In the genomic region with DNA sequence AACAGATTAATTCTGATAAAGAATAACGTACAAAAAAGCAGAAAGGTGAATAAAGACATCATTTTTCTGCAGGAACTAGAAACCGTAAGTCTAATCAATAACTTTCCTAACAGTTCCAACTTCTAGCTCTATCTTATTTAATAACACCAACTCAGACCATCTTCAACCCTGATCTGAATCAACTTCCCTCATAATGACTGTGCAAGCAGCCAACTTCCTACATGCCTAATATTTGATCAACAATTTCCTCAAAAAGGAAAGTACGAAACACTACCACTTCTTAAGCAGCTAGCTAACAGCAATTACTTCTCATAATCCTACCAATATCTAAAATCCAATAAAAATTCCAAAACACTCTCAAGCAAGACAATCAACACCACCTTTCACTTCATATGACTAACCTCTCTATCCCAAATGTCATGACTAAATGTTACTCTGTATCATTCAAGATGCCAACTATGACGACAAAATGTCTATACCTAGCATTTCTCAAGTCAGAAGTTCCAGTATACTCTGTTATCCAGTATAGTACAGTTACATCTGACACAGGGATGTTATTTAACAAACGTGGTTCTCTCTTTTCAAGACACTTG, we compare ENCODE assay signal across 8 cellular contexts. TPM values are rescaled to one million over a fixed set of nuclear protein-coding genes. Genes with fewer than 3 reads are reported as not detected.
DNase-seq lines count a peak whose midpoint lies in the region; ATAC-seq and TF ChIP-seq lines count a peak whose summit lies in the region.

No MANE protein-coding gene starts in this region.

- H3K4me1 ChIP-seq in BLaER1 treated with 17β-estradiol and CSF1 and Interleukin-3, amounts not matched to agents 10 nM and 100 nM, result peaks cover 17 to 59% (median 27%) of the 10 kb centered on the region in 10 experiments
- peaks cover 20% of the 10 kb centered on the region for H3K4me1 ChIP-seq in HUES6 (ENCODE audit: control insufficient read depth, insufficient read depth, low read length)
- H3K4me1 ChIP-seq in ascending aorta, result peaks cover 3 to 20% of the 10 kb centered on the region in 2 donors
- peaks cover 0 to 21% (median 13%) of the 10 kb centered on the region in 4 donors for H3K4me1 ChIP-seq in right lobe of liver
- H3K4me1 ChIP-seq in uterus, result peaks cover 7 to 9% of the 10 kb centered on the region in 2 donors

- peak overlapping the region; percentile 92 to 99 (median 98) for H3K9ac ChIP-seq in BLaER1 treated with 17β-estradiol and CSF1 and Interleukin-3, amounts not matched to agents 10 nM and 100 nM
- H3K9ac ChIP-seq in HUES6 (ENCODE audit: low read length), result peak overlapping the region; percentile 85

- 7% methylated on average over 5 of the region's 5 CpGs for WGBS in right lobe of liver (ENCODE audit: insufficient coverage, low coverage, low lambda C conversion rate, missing lambda C conversion rate)

- intact Hi-C loops in ascending aorta (cut with DNase I) (loop anchor here (5.0 to 10.0 kb wide), 2 partner anchors 452 to 639 kb away; no protein-coding TSS in a partner anchor), right lobe of liver (cut with DNase I) (no loop called here), uterus (cut with DNase I; ENCODE audit: low total_unique reads) (no loop called here)

- H3K9me3 ChIP-seq in BLaER1 treated with 17β-estradiol and CSF1 and Interleukin-3, amounts not matched to agents 10 nM and 100 nM (replicated peaks in 1 of 11), result peaks cover 0 to 17% (median 7%) of the 10 kb centered on the region in 11 experiments; a peak in 9 of 22 replicates
- no peaks in the 10 kb centered on the region for H3K9me3 ChIP-seq in HUES6 (ENCODE audit: control insufficient read depth, insufficient read depth, low read depth, low read length)
- H3K9me3 ChIP-seq in ascending aorta, result no peaks in the 10 kb centered on the region
- no peaks in the 10 kb centered on the region for H3K9me3 ChIP-seq in right lobe of liver
- no peaks in the 10 kb centered on the region for H3K9me3 ChIP-seq in uterus

- H3K4me3 ChIP-seq in BLaER1 treated with 17β-estradiol and CSF1 and Interleukin-3, amounts not matched to agents 10 nM and 100 nM, result peak overlapping the region; percentile 72 to 100 (median 97)
- H3K4me3 ChIP-seq in HUES6 (ENCODE audit: low read depth, low read length) (peak overlapping the region; percentile 87), ascending aorta (peak overlapping the region; percentile 79 to 98), right lobe of liver (peak overlapping the region; percentile 90 to 97 (median 92)), uterus (peak overlapping the region; percentile 53 to 96)

- TF ChIP-seq CTCF in ascending aorta (IDR thresholded peaks at IDR 0.05) (no peak), right lobe of liver (IDR thresholded peaks at IDR 0.05) (no peak), uterus (IDR thresholded peaks at IDR 0.05) (no peak)

- ATAC-seq in right lobe of liver, result no peak
- no peak for ATAC-seq in GM21381 (IDR thresholded peaks at IDR 0.05; ENCODE audit: unreplicated experiment)

- peak overlapping the region; percentile 79 to 98 (median 94) for H3K4me2 ChIP-seq in BLaER1 treated with 17β-estradiol and CSF1 and Interleukin-3, amounts not matched to agents 10 nM and 100 nM

- peak overlapping the region; percentile 92 to 99 (median 97); a peak in 20 of 22 replicates for H3K27ac ChIP-seq in BLaER1 treated with 17β-estradiol and CSF1 and Interleukin-3, amounts not matched to agents 10 nM and 100 nM
- no peak overlapping the region for H3K27ac ChIP-seq in HUES6 (ENCODE audit: low read depth, low read length)
- H3K27ac ChIP-seq in ascending aorta, result peak overlapping the region; percentile 19 to 98
- H3K27ac ChIP-seq in right lobe of liver, result peak overlapping the region in 1 of 3 donors; percentile 95
- H3K27ac ChIP-seq in uterus, result peak overlapping the region in 1 of 2 donors; percentile 80

- no peak for DNase-seq in ascending aorta (ENCODE audit: low spot score in 2 of 2)
- no peak for DNase-seq in right lobe of liver
- DNase-seq in uterus, result no peak
- DNase-seq in stimulated activated CD4-positive, alpha-beta T cell treated with anti-CD3 and anti-CD28 coated beads, Interleukin-12 subunit alpha, Interleukin-12 subunit beta, amount 100 ng/mL, for 4 hours, result no peak
- DNase-seq in T-helper 9 cell, result no peak

- H3K36me3 ChIP-seq in BLaER1 treated with 17β-estradiol and CSF1 and Interleukin-3, amounts not matched to agents 10 nM and 100 nM, result peaks cover 0 to 31% (median 17%) of the 10 kb centered on the region in 11 experiments; a peak in 17 of 22 replicates
- H3K36me3 ChIP-seq in HUES6 (ENCODE audit: control insufficient read depth, insufficient read depth, low read length) (no peaks in the 10 kb centered on the region), ascending aorta (no peaks in the 10 kb centered on the region), right lobe of liver (no peaks in the 10 kb centered on the region), uterus (no peaks in the 10 kb centered on the region)

- peaks cover 32 to 63% (median 58%) of the 10 kb centered on the region in 11 experiments for H4K20me1 ChIP-seq in BLaER1 treated with 17β-estradiol and CSF1 and Interleukin-3, amounts not matched to agents 10 nM and 100 nM

- H3K27me3 ChIP-seq in BLaER1 treated with 17β-estradiol and CSF1 and Interleukin-3, amounts not matched to agents 10 nM and 100 nM, result no peaks in the 10 kb centered on the region
- H3K27me3 ChIP-seq in HUES6 (ENCODE audit: control insufficient read depth, insufficient read depth, low read length) (no peaks in the 10 kb centered on the region), ascending aorta (no peaks in the 10 kb centered on the region), right lobe of liver (no peaks in the 10 kb centered on the region), uterus (no peaks in the 10 kb centered on the region)

- TF ChIP-seq POLR2A in right lobe of liver (IDR thresholded peaks at IDR 0.05) (no peak), uterus (IDR thresholded peaks at IDR 0.05) (no peak)

RNA-seq across cellular contexts. Expression of a gene that starts 1.7 kb away (rescaled TPM):
- total RNA-seq in ascending aorta (76.3 TPM), right lobe of liver (10 to 100 TPM; 19.7 to 33.7 (median 20.9) TPM), uterus (10 to 100 TPM; 53.4 to 85.5 (median 68.4) TPM)
